ENCODE assay signal across 8 cellular contexts in genomic region chr6:161465403-161465802, GRCh38.
"Had no signal": no experiment of that assay in that cellular context is flagged by ENCODE, and none has a peak within 500 bp of the region (broad histone marks: within the 10 kb centered on the region; RNA-seq: fewer than 3 reads in every experiment).

No MANE protein-coding gene starts in this region.

- DNase-seq: GM23248, GOT3, H7, KBM-7 had no signal

- H3K4me3 ChIP-seq: GM23248, HAP-1 had no signal

- H3K36me3 Mint-ChIP-seq: IgD-negative memory B cell had no signal

- H3K4me1 ChIP-seq: HAP-1 had no signal

- H3K27ac ChIP-seq: GM23248 had no signal

- ATAC-seq: HCT116 had no signal

- H2AFZ ChIP-seq: GM23248 had no signal

- FAIRE-seq: HTR-8/SVneo had no signal

- H3K9me3 ChIP-seq: HAP-1 had no signal

- H3K36me3 ChIP-seq: HAP-1 had no signal

- H3K27ac Mint-ChIP-seq: IgD-negative memory B cell had no signal

- H3K4me1 Mint-ChIP-seq: IgD-negative memory B cell had no signal

- H3K9ac ChIP-seq: GM23248 had no signal

- H3K27me3 Mint-ChIP-seq: IgD-negative memory B cell had no signal

- H3K4me3 Mint-ChIP-seq: IgD-negative memory B cell had no signal

- H3K9me3 Mint-ChIP-seq: IgD-negative memory B cell had no signal
